ENCODE assay signal across 8 cellular contexts in genomic region chr7:120857558-120858298, GRCh38. TPM values are rescaled to one million over a fixed set of nuclear protein-coding genes. Genes with fewer than 3 reads are reported as not detected.
A peak's percentile ranks its signal among the peaks of the same experiment; 100 is the strongest.
DNase-seq lines count a peak whose midpoint lies in the region; ATAC-seq, FAIRE-seq and TF ChIP-seq lines count a peak whose summit lies in the region.

TSPAN12 (minus strand) TSS chr7:120858144; CDS start chr7:120856763, 1,381 bp downstream.

- no peaks in the 10 kb centered on the region for H4K20me1 ChIP-seq in MM.1S (ENCODE audit: insufficient read depth, low read length)

- H2AFZ ChIP-seq in MM.1S (ENCODE audit: low read length), result peak within 1 kb of the TSS; percentile 80

- no peaks in the 10 kb centered on the region for H3K9me2 ChIP-seq in MM.1S (replicated peaks; ENCODE audit: insufficient read depth, low read length)

- H3K4me1 ChIP-seq in MM.1S (ENCODE audit: low read length) (peaks cover 3% of the 10 kb centered on the region; the same call in 1 of the 2 replicates), ascending aorta (peaks cover 0 to 2% of the 10 kb centered on the region in 2 donors)

- H3K36me3 Mint-ChIP-seq in HFFc6 (ENCODE audit: low read depth), result no peaks in the 10 kb centered on the region

- H3K27ac Mint-ChIP-seq in HFFc6, result no peak within 1 kb of the TSS

- no peaks in the 10 kb centered on the region for H3F3A ChIP-seq in MM.1S (ENCODE audit: insufficient read depth, low read length)

- peak; percentile 61 for FAIRE-seq in GM12892 (lab: Jason Lieb, UNC)

- H3K36me3 ChIP-seq in MM.1S (replicated peaks; ENCODE audit: insufficient read depth, low read length), result no peaks in the 10 kb centered on the region
- H3K36me3 ChIP-seq in ascending aorta, result no peaks in the 10 kb centered on the region

- H3K4me1 Mint-ChIP-seq in HFFc6 (ENCODE audit: low read depth), result peaks cover 19% of the 10 kb centered on the region

- H3K9ac ChIP-seq in MM.1S (ENCODE audit: low read length), result peak within 1 kb of the TSS; percentile 70

- H3K4me3 Mint-ChIP-seq in HFFc6, result peak within 1 kb of the TSS; percentile 91

- H3K27me3 ChIP-seq in MM.1S (replicated peaks; ENCODE audit: insufficient read depth, low read length) (no peaks in the 10 kb centered on the region), ascending aorta (no peaks in the 10 kb centered on the region)

- H3K9me3 ChIP-seq in MM.1S (replicated peaks; ENCODE audit: insufficient read depth, low read length), result no peaks in the 10 kb centered on the region
- H3K9me3 ChIP-seq in ascending aorta, result no peaks in the 10 kb centered on the region

- H3K79me2 ChIP-seq in MM.1S (ENCODE audit: low read length), result no peaks in the 10 kb centered on the region

- ATAC-seq in left ventricle myocardium superior, result peak; percentile 95

- DNase-seq in GM12892 (ENCODE audit: insufficient read length) (peak; percentile 73), HFFc6 (peak; percentile 49), MM.1S (peak; percentile 87), SKM-1 treated with dmso at 0.1 percent for 144 hours (lab: John Stamatoyannopoulos, UW; ENCODE audit: unreplicated experiment) (peak; percentile 65), ascending aorta (ENCODE audit: low spot score in 2 of 2) (peak; percentile 32 to 90), left ventricle myocardium superior (peak; percentile 92), posterior cingulate gyrus (peak; percentile 30 to 93 (median 49)), NK-92 (lab: John Stamatoyannopoulos, UW; ENCODE audit: unreplicated experiment) (no peak)

- H3K4me3 ChIP-seq in MM.1S (ENCODE audit: low read length) (peak within 1 kb of the TSS; percentile 73), ascending aorta (peak within 1 kb of the TSS; percentile 66 to 67)

- intact Hi-C loops in ascending aorta (cut with DNase I), result loop anchor here (1.0 to 5.0 kb wide), 5 partner anchors 51 to 540 kb away; partner anchors contain the start of gene FAM3C
- intact Hi-C loops in left ventricle myocardium superior (cut with micrococcal nuclease), result loop anchor here (10.0 kb wide), 1 partner anchor 53 kb away; no protein-coding TSS in a partner anchor
- intact Hi-C loops in posterior cingulate gyrus (cut with DNase I), result loop anchor here (5.0 kb wide), 1 partner anchor 95 kb away; the partner anchor contains the start of gene ING3

- TF ChIP-seq CTCF in HFFc6 (IDR thresholded peaks at IDR 0.05) (peak; percentile 72), MM.1S (IDR thresholded peaks at IDR 0.05; ENCODE audit: low read length) (peak; percentile 77), ascending aorta (IDR thresholded peaks at IDR 0.05) (peak; percentile 60 to 89 (median 70))

- H3K27me3 Mint-ChIP-seq in HFFc6 (ENCODE audit: insufficient read depth), result peaks cover 18% of the 10 kb centered on the region

- H3K9me3 Mint-ChIP-seq in HFFc6, result no peaks in the 10 kb centered on the region

- TF ChIP-seq POLR2A in GM12892 (IDR thresholded peaks at IDR 0.05; ENCODE audit: low read depth, low read length), result peak; percentile 51; the same call in 1 of the 2 replicates

- peak within 1 kb of the TSS; percentile 96 for H3K4me2 ChIP-seq in MM.1S (ENCODE audit: low read depth, low read length)

- H3K27ac ChIP-seq in MM.1S (ENCODE audit: low read length) (peak within 1 kb of the TSS; percentile 18; the same call in 1 of the 2 replicates), ascending aorta (peak within 1 kb of the TSS; percentile 90 to 96)

RNA-seq across cellular contexts. Expression of gene TSPAN12, which starts in this region (rescaled TPM):
- 8.9 TPM for polyA plus RNA-seq in GM12892 (2012; ENCODE audit: missing spikeins)
- under 1 TPM; 0.21 to 0.51 (median 0.40) TPM for total RNA-seq in HFFc6 (2021; fragmentation: NEBNext Ultra II Directional; extraction: Animal tissue kit (Norgen Biotek cat#: 25700))
- 28.9 TPM for total RNA-seq in ascending aorta
- 69.0 TPM for total RNA-seq in left ventricle myocardium superior

Comparison
In these comparisons a context has a peak if more than half of its experiments do, and no peak if none do; other contexts are left out.
1. RNA of gene TSPAN12 (total RNA-seq): 69.0 TPM in left ventricle myocardium superior (single experiment) and 28.9 TPM in ascending aorta (single experiment); 0.21 to 0.51 TPM in HFFc6; every median in the first group is over 10 times any median in the second.
2. Peak in DNase-seq in HFFc6; RNA of the gene not detected or under 1 TPM.
3. Peak in every context shown above with its lines, with median percentiles within 50 percentile points of each other: CTCF ChIP-seq.